8 cellular contexts compared by ENCODE assay signal in the genomic region with DNA sequence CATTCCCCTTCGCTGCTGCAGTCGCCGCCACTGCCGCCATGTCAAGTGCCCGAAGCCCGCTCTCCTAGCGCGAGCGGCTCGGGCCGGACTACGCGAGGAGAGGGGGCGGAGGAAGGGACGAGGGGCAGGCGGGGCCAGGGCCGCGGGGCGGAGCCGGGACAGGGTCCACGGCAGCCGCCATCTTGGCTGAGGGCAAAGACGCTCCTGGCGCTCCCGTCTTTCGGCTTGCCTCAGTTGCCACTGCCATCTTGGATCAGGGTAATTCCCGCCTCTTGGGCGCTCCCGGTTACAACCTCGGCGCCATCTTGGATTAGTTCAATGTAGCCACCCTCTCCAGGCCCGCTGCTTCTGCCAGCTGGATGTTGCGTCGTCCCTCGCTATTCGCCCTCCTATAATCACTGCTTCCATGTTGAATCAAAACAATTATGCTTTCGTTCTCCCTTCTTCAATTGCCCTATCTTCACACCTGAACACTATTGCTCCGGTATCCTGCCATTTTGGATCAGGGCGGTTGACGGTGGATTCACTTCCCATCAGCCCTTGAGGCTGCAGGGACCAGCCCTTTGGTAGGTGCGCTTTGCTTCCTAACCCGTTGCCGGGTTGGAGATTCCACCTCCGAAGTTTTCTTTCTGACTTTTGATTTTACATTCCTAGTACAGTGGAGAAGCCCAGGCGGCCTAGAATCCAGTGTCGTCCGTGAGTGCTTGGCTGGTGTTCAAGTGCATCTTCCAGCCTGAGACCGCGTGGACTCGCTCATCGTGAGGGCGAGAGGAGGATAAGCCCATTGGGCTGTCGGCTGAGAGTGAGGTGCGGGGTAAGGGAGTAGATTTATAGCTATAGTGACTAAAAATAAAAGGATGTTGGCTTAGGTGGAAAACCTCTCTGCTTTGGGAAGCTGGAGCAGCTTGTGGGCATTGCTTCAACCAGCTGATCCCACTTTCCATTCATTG. TPM values are rescaled to one million over a fixed set of nuclear protein-coding genes. Genes with fewer than 3 reads are reported as not detected.
DNase-seq lines count a peak whose midpoint lies in the region; TF ChIP-seq lines count a peak whose summit lies in the region.

Gene HACD2 (minus strand): TSS at position 66 of the 950 bp plus-strand sequence. CDS start 26 bp downstream, at position 40.

- H3K9me3 Mint-ChIP-seq in nephron: peaks cover 2% of the 10 kb centered on the region
- peaks cover 3% of the 10 kb centered on the region for H3K9me3 Mint-ChIP-seq in stimulated activated naive CD8-positive, alpha-beta T cell treated with anti-CD3 and anti-CD28 coated beads, Interleukin-15, Interleukin-2, amounts not matched to agents 100 ng/mL and 50 ng/mL, for 24 hours

- H3K36me3 ChIP-seq in H7 (replicated peaks; ENCODE audit: control insufficient read depth, insufficient read depth, low read length): no peaks in the 10 kb centered on the region

- DNase-seq in ELF-1 (ENCODE audit: low read depth, low spot score) (peak; percentile 98), H7 (peak; percentile 94), M059J (ENCODE audit: low read depth) (peak; percentile 98), SHP77 (lab: John Stamatoyannopoulos, UW) (peak; percentile 94 to 97), fibroblast of the aortic adventitia (ENCODE audit: low read depth) (peak; percentile 96)
- peak; percentile 93 for DNase-seq in activated effector memory CD4-positive, alpha-beta T cell treated with Interleukin-2 at 50 U/mL for 16 hours

- no peaks in the 10 kb centered on the region for H3K27me3 ChIP-seq in H7 (ENCODE audit: control insufficient read depth, insufficient read depth, low read length)

- peaks cover 30% of the 10 kb centered on the region for H3K36me3 Mint-ChIP-seq in nephron (ENCODE audit: low read depth)
- H3K36me3 Mint-ChIP-seq in stimulated activated naive CD8-positive, alpha-beta T cell treated with anti-CD3 and anti-CD28 coated beads, Interleukin-15, Interleukin-2, amounts not matched to agents 100 ng/mL and 50 ng/mL, for 24 hours (ENCODE audit: low read depth): peaks cover 44% of the 10 kb centered on the region

- TF ChIP-seq CTCF in fibroblast of the aortic adventitia (IDR thresholded peaks at IDR 0.05; ENCODE audit: insufficient read depth, low read length) (no peak), nephron (IDR thresholded peaks at IDR 0.05; ENCODE audit: unreplicated experiment in 3 of 3) (no peak)

- peaks cover 18% of the 10 kb centered on the region for H3K4me1 Mint-ChIP-seq in nephron
- H3K4me1 Mint-ChIP-seq in stimulated activated naive CD8-positive, alpha-beta T cell treated with anti-CD3 and anti-CD28 coated beads, Interleukin-15, Interleukin-2, amounts not matched to agents 100 ng/mL and 50 ng/mL, for 24 hours (ENCODE audit: low read depth): peaks cover 23% of the 10 kb centered on the region

- H3K4me3 ChIP-seq in H7 (ENCODE audit: insufficient read depth, low read depth, low read length) (peak within 1 kb of the TSS; percentile 65), fibroblast of the aortic adventitia (ENCODE audit: low read depth, low read length) (peak within 1 kb of the TSS; percentile 92)

- H3K27ac Mint-ChIP-seq in nephron: peak within 1 kb of the TSS; percentile 46 to 86 (median 74)
- H3K27ac Mint-ChIP-seq in stimulated activated naive CD8-positive, alpha-beta T cell treated with anti-CD3 and anti-CD28 coated beads, Interleukin-15, Interleukin-2, amounts not matched to agents 100 ng/mL and 50 ng/mL, for 24 hours: peak within 1 kb of the TSS; percentile 74

- no peaks in the 10 kb centered on the region for H3K27me3 Mint-ChIP-seq in nephron (ENCODE audit: low read depth)
- no peaks in the 10 kb centered on the region for H3K27me3 Mint-ChIP-seq in stimulated activated naive CD8-positive, alpha-beta T cell treated with anti-CD3 and anti-CD28 coated beads, Interleukin-15, Interleukin-2, amounts not matched to agents 100 ng/mL and 50 ng/mL, for 24 hours

- H3K4me3 Mint-ChIP-seq in nephron: peak within 1 kb of the TSS in 2 of 3 experiments; percentile 93 to 96
- H3K4me3 Mint-ChIP-seq in stimulated activated naive CD8-positive, alpha-beta T cell treated with anti-CD3 and anti-CD28 coated beads, Interleukin-15, Interleukin-2, amounts not matched to agents 100 ng/mL and 50 ng/mL, for 24 hours: no peak within 1 kb of the TSS

RNA-seq across cellular contexts. Expression of gene HACD2, which starts in this region (rescaled TPM):
- total RNA-seq in H7 (2014; rRNA removed; shearing (Covaris generic)): 15.0 and 17.2 TPM in 2 replicates
- total RNA-seq in M059J (2014; rRNA removed; shearing (Covaris generic)): 43.4 and 63.9 TPM in 2 replicates
- total RNA-seq in fibroblast of the aortic adventitia (ENCODE audit: low replicate concordance): 14.9 and 30.4 TPM in 2 replicates

Comparison
In these comparisons a context has a peak if more than half of its experiments do, and no peak if none do; other contexts are left out.
1. Peak in every context shown above with its lines: DNase-seq and H3K4me3 ChIP-seq.